1 cellular context compared by ENCODE assay signal in genomic region chr6:140480852-140481251, GRCh38.
TF ChIP-seq lines count a peak whose summit lies in the region.

No MANE protein-coding gene starts in this region.

TF ChIP-seq in K562, 482 proteins besides CTCF, POLR2A, EP300 and RAD21 (continued from another document):
- TF ChIP-seq POU5F1 (IDR thresholded peaks at IDR 0.05; ENCODE audit: borderline replicate concordance, low read depth, low read length, partially characterized antibody) (no peak), ZBTB40 (IDR thresholded peaks at IDR 0.05) (no peak), ZBTB40 (CRISPR knock-in tag; IDR thresholded peaks at IDR 0.05) (no peak), CBFA2T3 (IDR thresholded peaks at IDR 0.05) (peak; percentile 31; the same call in 1 of the 2 replicates), ATF7 (IDR thresholded peaks at IDR 0.05) (no peak)
